ENCODE assay signal across 1 cellular context in genomic region chr2:241701405-241702154, GRCh38.
A peak's percentile ranks its signal among the peaks of the same experiment; 100 is the strongest.
TF ChIP-seq lines count a peak whose summit lies in the region.

Gene ING5 (plus strand): TSS chr2:241702039. CDS start chr2:241702066, 27 bp downstream.

TF ChIP-seq in HepG2, 621 proteins besides CTCF, POLR2A, EP300 and RAD21 (continued from another document and continues in another):
- TF ChIP-seq, protein P1, sequence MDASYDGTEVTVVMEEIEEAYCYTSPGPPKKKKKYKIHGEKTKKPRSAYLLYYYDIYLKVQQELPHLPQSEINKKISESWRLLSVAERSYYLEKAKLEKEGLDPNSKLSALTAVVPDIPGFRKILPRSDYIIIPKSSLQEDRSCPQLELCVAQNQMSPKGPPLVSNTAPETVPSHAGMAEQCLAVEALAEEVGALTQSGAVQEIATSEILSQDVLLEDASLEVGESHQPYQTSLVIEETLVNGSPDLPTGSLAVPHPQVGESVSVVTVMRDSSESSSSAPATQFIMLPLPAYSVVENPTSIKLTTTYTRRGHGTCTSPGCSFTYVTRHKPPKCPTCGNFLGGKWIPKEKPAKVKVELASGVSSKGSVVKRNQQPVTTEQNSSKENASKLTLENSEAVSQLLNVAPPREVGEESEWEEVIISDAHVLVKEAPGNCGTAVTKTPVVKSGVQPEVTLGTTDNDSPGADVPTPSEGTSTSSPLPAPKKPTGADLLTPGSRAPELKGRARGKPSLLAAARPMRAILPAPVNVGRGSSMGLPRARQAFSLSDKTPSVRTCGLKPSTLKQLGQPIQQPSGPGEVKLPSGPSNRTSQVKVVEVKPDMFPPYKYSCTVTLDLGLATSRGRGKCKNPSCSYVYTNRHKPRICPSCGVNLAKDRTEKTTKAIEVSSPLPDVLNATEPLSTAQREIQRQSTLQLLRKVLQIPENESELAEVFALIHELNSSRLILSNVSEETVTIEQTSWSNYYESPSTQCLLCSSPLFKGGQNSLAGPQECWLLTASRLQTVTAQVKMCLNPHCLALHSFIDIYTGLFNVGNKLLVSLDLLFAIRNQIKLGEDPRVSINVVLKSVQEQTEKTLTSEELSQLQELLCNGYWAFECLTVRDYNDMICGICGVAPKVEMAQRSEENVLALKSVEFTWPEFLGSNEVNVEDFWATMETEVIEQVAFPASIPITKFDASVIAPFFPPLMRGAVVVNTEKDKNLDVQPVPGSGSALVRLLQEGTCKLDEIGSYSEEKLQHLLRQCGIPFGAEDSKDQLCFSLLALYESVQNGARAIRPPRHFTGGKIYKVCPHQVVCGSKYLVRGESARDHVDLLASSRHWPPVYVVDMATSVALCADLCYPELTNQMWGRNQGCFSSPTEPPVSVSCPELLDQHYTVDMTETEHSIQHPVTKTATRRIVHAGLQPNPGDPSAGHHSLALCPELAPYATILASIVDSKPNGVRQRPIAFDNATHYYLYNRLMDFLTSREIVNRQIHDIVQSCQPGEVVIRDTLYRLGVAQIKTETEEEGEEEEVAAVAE (CRISPR knock-in tag; IDR thresholded peaks at IDR 0.05; ENCODE audit: borderline replicate concordance) = no peak
- TF ChIP-seq HES4 (CRISPR knock-in tag; IDR thresholded peaks at IDR 0.05; ENCODE audit: borderline replicate concordance) (no peak; the same call in none of the 2 replicates), ZNF12 (CRISPR knock-in tag; IDR thresholded peaks at IDR 0.05) (peak; percentile 76; the same call in 1 of the 2 replicates), POLR2G (IDR thresholded peaks at IDR 0.05; ENCODE audit: low read depth, low read length) (peak; percentile 90), CHCHD3 (CRISPR knock-in tag; IDR thresholded peaks at IDR 0.05) (peak; percentile 91), AHR (CRISPR knock-in tag; IDR thresholded peaks at IDR 0.05) (peak; percentile 60), NBN (conservative IDR thresholded peaks at IDR 0.05) (no peak), HBP1 (CRISPR knock-in tag; IDR thresholded peaks at IDR 0.05; ENCODE audit: low read depth) (no peak; the same call in 1 of the 2 replicates), KDM1A (CRISPR knock-in tag; IDR thresholded peaks at IDR 0.05) (no peak), ZNF605 (CRISPR knock-in tag; IDR thresholded peaks at IDR 0.05) (no peak), ZFP1 (CRISPR knock-in tag; IDR thresholded peaks at IDR 0.05) (peak; percentile 2; the same call in 1 of the 2 replicates), ZNF510 (CRISPR knock-in tag; IDR thresholded peaks at IDR 0.05; ENCODE audit: low read depth) (peak; percentile 81; the same call in 1 of the 2 replicates), ZNF260 (CRISPR knock-in tag; IDR thresholded peaks at IDR 0.05; ENCODE audit: borderline replicate concordance, low read depth) (no peak), ZFX (CRISPR knock-in tag; IDR thresholded peaks at IDR 0.05; ENCODE audit: low read depth) (peak; percentile 94), ZZZ3 (CRISPR knock-in tag; IDR thresholded peaks at IDR 0.05; ENCODE audit: borderline replicate concordance) (no peak; the same call in 1 of the 2 replicates), CEBPG (CRISPR knock-in tag; IDR thresholded peaks at IDR 0.05) (peak; percentile 22), ZNF20 (CRISPR knock-in tag; IDR thresholded peaks at IDR 0.05) (no peak), ZBTB42 (CRISPR knock-in tag; IDR thresholded peaks at IDR 0.05) (peak; percentile 87; the same call in 1 of the 2 replicates), AHDC1 (CRISPR knock-in tag; IDR thresholded peaks at IDR 0.05; ENCODE audit: borderline replicate concordance) (no peak; the same call in 1 of the 2 replicates), THYN1 (CRISPR knock-in tag; IDR thresholded peaks at IDR 0.05; ENCODE audit: borderline replicate concordance, low read depth) (0 out of 2 replicates have a peak, but pooled peaks have one; percentile 23), RFX3 (CRISPR knock-in tag; IDR thresholded peaks at IDR 0.05) (no peak), ZNF781 (CRISPR knock-in tag; IDR thresholded peaks at IDR 0.05; ENCODE audit: borderline replicate concordance, not compliant biosample characterization) (no peak), ZNF136 (CRISPR knock-in tag; IDR thresholded peaks at IDR 0.05; ENCODE audit: low read depth) (no peak), ZNF225 (CRISPR knock-in tag; IDR thresholded peaks at IDR 0.05) (peak; percentile 89), ZNF253 (CRISPR knock-in tag; IDR thresholded peaks at IDR 0.05; ENCODE audit: borderline replicate concordance) (peak; percentile 31; the same call in 1 of the 2 replicates), HOXA5 (CRISPR knock-in tag; IDR thresholded peaks at IDR 0.05) (peak; percentile 94), NFE2L2 (IDR thresholded peaks at IDR 0.05; ENCODE audit: low read length) (no peak), TAF15 (IDR thresholded peaks at IDR 0.05; ENCODE audit: low read depth, low read length, poor library complexity, severe bottlenecking) (no peak), PHF21A (CRISPR knock-in tag; IDR thresholded peaks at IDR 0.05) (peak; percentile 80), ZMAT3 (CRISPR knock-in tag; conservative IDR thresholded peaks at IDR 0.05) (peak; percentile 95), HDAC1 (CRISPR knock-in tag; IDR thresholded peaks at IDR 0.05) (peak; percentile 88; the same call in 1 of the 2 replicates), CEBPB (IDR thresholded peaks at IDR 0.05; ENCODE audit: borderline replicate concordance, low read depth, low read length) (no peak), FOXK1 (CRISPR knock-in tag; IDR thresholded peaks at IDR 0.05; ENCODE audit: borderline replicate concordance, low read depth) (peak; percentile 40; the same call in 1 of the 2 replicates)
- TF ChIP-seq, protein P2, sequence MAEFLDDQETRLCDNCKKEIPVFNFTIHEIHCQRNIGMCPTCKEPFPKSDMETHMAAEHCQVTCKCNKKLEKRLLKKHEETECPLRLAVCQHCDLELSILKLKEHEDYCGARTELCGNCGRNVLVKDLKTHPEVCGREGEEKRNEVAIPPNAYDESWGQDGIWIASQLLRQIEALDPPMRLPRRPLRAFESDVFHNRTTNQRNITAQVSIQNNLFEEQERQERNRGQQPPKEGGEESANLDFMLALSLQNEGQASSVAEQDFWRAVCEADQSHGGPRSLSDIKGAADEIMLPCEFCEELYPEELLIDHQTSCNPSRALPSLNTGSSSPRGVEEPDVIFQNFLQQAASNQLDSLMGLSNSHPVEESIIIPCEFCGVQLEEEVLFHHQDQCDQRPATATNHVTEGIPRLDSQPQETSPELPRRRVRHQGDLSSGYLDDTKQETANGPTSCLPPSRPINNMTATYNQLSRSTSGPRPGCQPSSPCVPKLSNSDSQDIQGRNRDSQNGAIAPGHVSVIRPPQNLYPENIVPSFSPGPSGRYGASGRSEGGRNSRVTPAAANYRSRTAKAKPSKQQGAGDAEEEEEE (CRISPR knock-in tag; IDR thresholded peaks at IDR 0.05; ENCODE audit: borderline replicate concordance) = no peak; the same call in 1 of the 2 replicates
- TF ChIP-seq, protein P3, sequence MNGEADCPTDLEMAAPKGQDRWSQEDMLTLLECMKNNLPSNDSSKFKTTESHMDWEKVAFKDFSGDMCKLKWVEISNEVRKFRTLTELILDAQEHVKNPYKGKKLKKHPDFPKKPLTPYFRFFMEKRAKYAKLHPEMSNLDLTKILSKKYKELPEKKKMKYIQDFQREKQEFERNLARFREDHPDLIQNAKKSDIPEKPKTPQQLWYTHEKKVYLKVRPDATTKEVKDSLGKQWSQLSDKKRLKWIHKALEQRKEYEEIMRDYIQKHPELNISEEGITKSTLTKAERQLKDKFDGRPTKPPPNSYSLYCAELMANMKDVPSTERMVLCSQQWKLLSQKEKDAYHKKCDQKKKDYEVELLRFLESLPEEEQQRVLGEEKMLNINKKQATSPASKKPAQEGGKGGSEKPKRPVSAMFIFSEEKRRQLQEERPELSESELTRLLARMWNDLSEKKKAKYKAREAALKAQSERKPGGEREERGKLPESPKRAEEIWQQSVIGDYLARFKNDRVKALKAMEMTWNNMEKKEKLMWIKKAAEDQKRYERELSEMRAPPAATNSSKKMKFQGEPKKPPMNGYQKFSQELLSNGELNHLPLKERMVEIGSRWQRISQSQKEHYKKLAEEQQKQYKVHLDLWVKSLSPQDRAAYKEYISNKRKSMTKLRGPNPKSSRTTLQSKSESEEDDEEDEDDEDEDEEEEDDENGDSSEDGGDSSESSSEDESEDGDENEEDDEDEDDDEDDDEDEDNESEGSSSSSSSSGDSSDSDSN (CRISPR knock-in tag; IDR thresholded peaks at IDR 0.05) = peak; percentile 74; the same call in 1 of the 2 replicates
- TF ChIP-seq, protein P4, sequence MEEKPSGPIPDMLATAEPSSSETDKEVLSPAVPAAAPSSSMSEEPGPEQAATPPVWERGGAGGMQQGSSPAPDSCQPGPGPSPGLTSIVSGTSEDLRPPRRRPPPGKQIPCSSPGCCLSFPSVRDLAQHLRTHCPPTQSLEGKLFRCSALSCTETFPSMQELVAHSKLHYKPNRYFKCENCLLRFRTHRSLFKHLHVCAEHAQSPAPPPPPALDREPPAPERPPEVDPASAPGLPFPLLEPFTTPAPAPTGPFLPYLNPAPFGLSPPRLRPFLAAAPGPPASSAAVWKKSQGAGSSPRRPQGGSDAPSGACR (CRISPR knock-in tag; IDR thresholded peaks at IDR 0.05) = no peak
- TF ChIP-seq, protein P5, sequence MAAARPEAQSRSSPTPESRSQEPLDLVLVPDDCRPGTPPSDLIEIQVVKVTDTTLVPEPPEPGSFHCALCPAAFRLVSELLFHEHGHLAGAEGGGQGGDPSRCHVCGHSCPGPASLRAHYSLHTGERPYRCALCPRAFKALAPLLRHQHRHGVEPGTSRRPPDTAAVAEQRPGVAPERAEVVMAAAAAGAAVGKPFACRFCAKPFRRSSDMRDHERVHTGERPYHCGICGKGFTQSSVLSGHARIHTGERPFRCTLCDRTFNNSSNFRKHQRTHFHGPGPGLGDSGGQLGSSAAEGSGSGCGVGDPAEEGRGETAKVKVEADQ (CRISPR knock-in tag; IDR thresholded peaks at IDR 0.05; ENCODE audit: borderline replicate concordance) = peak; percentile 66; the same call in 1 of the 2 replicates
- TF ChIP-seq, protein P6, sequence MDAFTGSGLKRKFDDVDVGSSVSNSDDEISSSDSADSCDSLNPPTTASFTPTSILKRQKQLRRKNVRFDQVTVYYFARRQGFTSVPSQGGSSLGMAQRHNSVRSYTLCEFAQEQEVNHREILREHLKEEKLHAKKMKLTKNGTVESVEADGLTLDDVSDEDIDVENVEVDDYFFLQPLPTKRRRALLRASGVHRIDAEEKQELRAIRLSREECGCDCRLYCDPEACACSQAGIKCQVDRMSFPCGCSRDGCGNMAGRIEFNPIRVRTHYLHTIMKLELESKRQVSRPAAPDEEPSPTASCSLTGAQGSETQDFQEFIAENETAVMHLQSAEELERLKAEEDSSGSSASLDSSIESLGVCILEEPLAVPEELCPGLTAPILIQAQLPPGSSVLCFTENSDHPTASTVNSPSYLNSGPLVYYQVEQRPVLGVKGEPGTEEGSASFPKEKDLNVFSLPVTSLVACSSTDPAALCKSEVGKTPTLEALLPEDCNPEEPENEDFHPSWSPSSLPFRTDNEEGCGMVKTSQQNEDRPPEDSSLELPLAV (CRISPR knock-in tag; conservative IDR thresholded peaks at IDR 0.05; ENCODE audit: low read depth) = 0 out of 2 replicates have a peak, but pooled peaks have one; percentile 63
- TF ChIP-seq, protein P7, sequence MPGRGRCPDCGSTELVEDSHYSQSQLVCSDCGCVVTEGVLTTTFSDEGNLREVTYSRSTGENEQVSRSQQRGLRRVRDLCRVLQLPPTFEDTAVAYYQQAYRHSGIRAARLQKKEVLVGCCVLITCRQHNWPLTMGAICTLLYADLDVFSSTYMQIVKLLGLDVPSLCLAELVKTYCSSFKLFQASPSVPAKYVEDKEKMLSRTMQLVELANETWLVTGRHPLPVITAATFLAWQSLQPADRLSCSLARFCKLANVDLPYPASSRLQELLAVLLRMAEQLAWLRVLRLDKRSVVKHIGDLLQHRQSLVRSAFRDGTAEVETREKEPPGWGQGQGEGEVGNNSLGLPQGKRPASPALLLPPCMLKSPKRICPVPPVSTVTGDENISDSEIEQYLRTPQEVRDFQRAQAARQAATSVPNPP (CRISPR knock-in tag; IDR thresholded peaks at IDR 0.05) = no peak
